ENCODE assay signal across 8 cellular contexts in genomic region chr3:160400631-160401150, GRCh38. TPM values are rescaled to one million over a fixed set of nuclear protein-coding genes. Genes with fewer than 3 reads are reported as not detected.
DNase-seq lines count a peak whose midpoint lies in the region; ATAC-seq, FAIRE-seq and TF ChIP-seq lines count a peak whose summit lies in the region.

No MANE protein-coding gene starts in this region.

- FAIRE-seq in urothelium cell line (lab: Jason Lieb, UNC) = no peak

- intact Hi-C loops in activated CD4-positive, alpha-beta memory T cell treated with anti-CD3 and anti-CD28 coated beads for 36 hours (cut with micrococcal nuclease) = loop anchor here (5.0 kb wide), 1 partner anchor 413 kb away; the partner anchor contains the start of gene IL12A
- intact Hi-C loops in natural killer cell (cut with micrococcal nuclease) = loop anchor here (2.0 kb wide), 1 partner anchor 354 kb away; no protein-coding TSS in a partner anchor

- POLR2A ChIA-PET in activated CD4-positive, alpha-beta memory T cell treated with anti-CD3 and anti-CD28 coated beads for 36 hours (lab: Charles Lee) = interaction anchor here (0.7 to 2.3 kb wide), 6 partner anchors 9 to 820 kb away, joined by 3 to 31 read pairs (median 5); partner anchors contain the start of genes IL12A, NMD3 and TRIM59

- DNase-seq in Caki2 (ENCODE audit: low read depth) = peak; percentile 64
- peak; percentile 33 for DNase-seq in activated CD4-positive, alpha-beta memory T cell treated with anti-CD3 and anti-CD28 coated beads for 36 hours
- peak; percentile 24 for DNase-seq in natural killer cell
- peak; percentile 8 for DNase-seq in urothelium cell line (ENCODE audit: low spot score)
- no peak for DNase-seq in OCI-M2 (lab: John Stamatoyannopoulos, UW; ENCODE audit: unreplicated experiment)
- no peak for DNase-seq in NCI-H510A (lab: John Stamatoyannopoulos, UW)

- peaks cover 4% of the 10 kb centered on the region for H3K27me3 Mint-ChIP-seq in activated CD4-positive, alpha-beta memory T cell treated with anti-CD3 and anti-CD28 coated beads for 36 hours
- H3K27me3 Mint-ChIP-seq in natural killer cell (ENCODE audit: low read depth in 2 of 2) = no peaks in the 10 kb centered on the region

- CTCF ChIA-PET in activated CD4-positive, alpha-beta memory T cell treated with anti-CD3 and anti-CD28 coated beads for 36 hours (lab: Charles Lee) = interaction anchor here (0.9 to 1.4 kb wide), 2 partner anchors 12 to 49 kb away, joined by 3 to 9 read pairs; partner anchors contain the start of gene TRIM59

- H3K27ac Mint-ChIP-seq in activated CD4-positive, alpha-beta memory T cell treated with anti-CD3 and anti-CD28 coated beads for 36 hours = peak overlapping the region; percentile 98
- H3K27ac Mint-ChIP-seq in natural killer cell = peak overlapping the region; percentile 98 to 100

- peaks cover 52% of the 10 kb centered on the region for H3K36me3 Mint-ChIP-seq in activated CD4-positive, alpha-beta memory T cell treated with anti-CD3 and anti-CD28 coated beads for 36 hours
- H3K36me3 Mint-ChIP-seq in natural killer cell = peaks cover 7% of the 10 kb centered on the region

- H3K4me1 Mint-ChIP-seq in activated CD4-positive, alpha-beta memory T cell treated with anti-CD3 and anti-CD28 coated beads for 36 hours (ENCODE audit: low read depth) = peaks cover 41% of the 10 kb centered on the region
- H3K4me1 Mint-ChIP-seq in natural killer cell = peaks cover 50 to 59% of the 10 kb centered on the region in 2 donors

- H3K9me3 Mint-ChIP-seq in activated CD4-positive, alpha-beta memory T cell treated with anti-CD3 and anti-CD28 coated beads for 36 hours = no peaks in the 10 kb centered on the region
- H3K9me3 Mint-ChIP-seq in natural killer cell = no peaks in the 10 kb centered on the region

- ATAC-seq in HG02852 (IDR thresholded peaks at IDR 0.05; ENCODE audit: unreplicated experiment) = peak; percentile 15
- ATAC-seq in esophagus mucosa = peak; percentile 5
- peak in 1 of 3 donors; percentile 1 for ATAC-seq in natural killer cell

- no peak for TF ChIP-seq CTCF in natural killer cell (IDR thresholded peaks at IDR 0.05)

- peak overlapping the region; percentile 98 for H3K4me3 Mint-ChIP-seq in activated CD4-positive, alpha-beta memory T cell treated with anti-CD3 and anti-CD28 coated beads for 36 hours
- H3K4me3 Mint-ChIP-seq in natural killer cell = peak overlapping the region; percentile 99

- in situ Hi-C loops in Caki2 (cut with HindIII; ENCODE audit: low pct_unique_long_range_greater_than_20kb, low sequenced_read_pairs) = no loop called here

RNA-seq across cellular contexts. Expression of gene SMC4, which starts 1.2 kb away (rescaled TPM):
- 40.7 and 60.1 TPM in 2 replicates for total RNA-seq in Caki2 (2014; rRNA removed; shearing (Covaris generic); ENCODE audit: low replicate concordance)
- 100 to 1,000 TPM; 143 to 157 TPM for total RNA-seq in activated CD4-positive, alpha-beta memory T cell treated with anti-CD3 and anti-CD28 coated beads for 36 hours
- total RNA-seq in esophagus mucosa = 75.4 TPM
- total RNA-seq in natural killer cell = 10 to 100 TPM; 83.4 to 99.3 (median 92.0) TPM

RNA-seq across cellular contexts. Expression of gene IFT80, which starts 1.7 kb away (rescaled TPM):
- total RNA-seq in Caki2 (2014; rRNA removed; shearing (Covaris generic); ENCODE audit: low replicate concordance) = 43.1 and 91.9 TPM in 2 replicates
- total RNA-seq in activated CD4-positive, alpha-beta memory T cell treated with anti-CD3 and anti-CD28 coated beads for 36 hours = 10 to 100 TPM; 13.4 to 13.9 TPM
- total RNA-seq in esophagus mucosa = 11.0 TPM
- total RNA-seq in natural killer cell = 10 to 100 TPM; 22.6 to 22.9 (median 22.9) TPM

RNA-seq across cellular contexts. Expression of gene TRIM59, which starts 48.9 kb away (rescaled TPM):
- total RNA-seq in Caki2 (2014; rRNA removed; shearing (Covaris generic); ENCODE audit: low replicate concordance) = 30.5 and 61.7 TPM in 2 replicates
- 10 to 100 TPM; 27.3 to 30.0 TPM for total RNA-seq in activated CD4-positive, alpha-beta memory T cell treated with anti-CD3 and anti-CD28 coated beads for 36 hours
- total RNA-seq in esophagus mucosa (10.3 TPM), natural killer cell (10 to 100 TPM; 16.7 to 20.3 (median 17.9) TPM)

Comparison
In these comparisons a context has a peak if more than half of its experiments do, and no peak if none do; other contexts are left out.
1. DNase-seq: peak in Caki2 (single experiment), activated CD4-positive, alpha-beta memory T cell treated with anti-CD3 and anti-CD28 coated beads for 36 hours (single experiment), natural killer cell (single experiment) and urothelium cell line (single experiment); none in OCI-M2 (single experiment) and NCI-H510A (single experiment).